26 cellular contexts compared by ENCODE assay signal in genomic region chr17:52201764-52202571, GRCh38. TPM values are rescaled to one million over a fixed set of nuclear protein-coding genes. Genes with fewer than 3 reads are reported as not detected.
"Had no signal": no experiment of that assay in that cellular context is flagged by ENCODE, and none has a peak within 500 bp of the region (broad histone marks: within the 10 kb centered on the region; RNA-seq: fewer than 3 reads in every experiment).

No MANE protein-coding gene starts in this region.

- H3K36me3 Mint-ChIP-seq: activated naive CD4-positive, alpha-beta T cell treated with anti-CD3 and anti-CD28 coated beads, Interleukin-2, amount 50 U/mL, for 24 hours; natural killer cell had no signal

- H3K9me3 Mint-ChIP-seq: activated naive CD4-positive, alpha-beta T cell treated with anti-CD3 and anti-CD28 coated beads, Interleukin-2, amount 50 U/mL, for 24 hours had no signal

- H3K27ac ChIP-seq: ascending aorta, lower lobe of right lung, skin epidermis, stomach, vagina had no signal

- H3K4me1 Mint-ChIP-seq: activated CD4-positive, alpha-beta T cell treated with anti-CD3 and anti-CD28 coated beads, Interleukin-2, amount 10 ng/mL, durations not matched to agents 24 days and 14 days; activated naive CD4-positive, alpha-beta T cell treated with anti-CD3 and anti-CD28 coated beads, Interleukin-2, amount 50 U/mL, for 24 hours; natural killer cell had no signal

- H3K4me1 ChIP-seq: ascending aorta, lower lobe of right lung, stomach, vagina had no signal

- FAIRE-seq: endometrium, keratinocyte had no signal

- H3K4me3 ChIP-seq: ascending aorta, lower lobe of right lung, skin epidermis, stomach, vagina had no signal

- H3K36me3 ChIP-seq: ascending aorta, lower lobe of right lung, stomach, vagina had no signal

- H3K4me3 Mint-ChIP-seq: activated CD4-positive, alpha-beta T cell treated with anti-CD3 and anti-CD28 coated beads, Interleukin-2, amount 10 ng/mL, durations not matched to agents 24 days and 14 days; activated CD8-positive, alpha-beta T cell treated with anti-CD3 and anti-CD28 coated beads, Interleukin-2, amount 10 ng/mL, durations not matched to agents 7 days and 5 days; activated naive CD4-positive, alpha-beta T cell treated with anti-CD3 and anti-CD28 coated beads, Interleukin-2, amount 50 U/mL, for 24 hours; natural killer cell had no signal

- DNase-seq: activated CD4-positive, alpha-beta T cell treated with anti-CD3 and anti-CD28 coated beads, Interleukin-2, amount 10 ng/mL, durations not matched to agents 24 days and 14 days; activated CD8-positive, alpha-beta T cell treated with anti-CD3 and anti-CD28 coated beads, Interleukin-2, amount 10 ng/mL, durations not matched to agents 7 days and 5 days; activated effector memory CD4-positive, alpha-beta T cell treated with Interleukin-2 at 50 U/mL for 16 hours; activated T-cell treated with anti-CD3 and anti-CD28 coated beads, Interleukin-2, amount 50 U/mL, for 48 hours; cerebellar nuclear complex; cortex of kidney; erythroblast; foreskin melanocyte; glutamatergic neuron; hippocampal formation; lower lobe of right lung; natural killer cell; nucleus accumbens; stimulated activated CD4-positive, alpha-beta T cell treated with anti-CD3 and anti-CD28 coated beads, Interleukin-15, amount 100 ng/mL, for 24 hours; stimulated activated CD4-positive, alpha-beta T cell treated with anti-CD3 and anti-CD28 coated beads, Interleukin-2, amount 100 ng/mL, for 48 hours; stomach; T-helper 9 cell; trophoblast cell had no signal

- H3K27me3 ChIP-seq: ascending aorta, stomach, vagina had no signal

- ATAC-seq: activated CD8-positive, alpha-beta T cell treated with anti-CD3 and anti-CD28 coated beads, Interleukin-2, amount 10 ng/mL, durations not matched to agents 7 days and 5 days; lower lobe of right lung; natural killer cell had no signal

- H3K27me3 Mint-ChIP-seq: activated CD4-positive, alpha-beta T cell treated with anti-CD3 and anti-CD28 coated beads, Interleukin-2, amount 10 ng/mL, durations not matched to agents 24 days and 14 days had no signal

- H3K27ac Mint-ChIP-seq: activated CD4-positive, alpha-beta T cell treated with anti-CD3 and anti-CD28 coated beads, Interleukin-2, amount 10 ng/mL, durations not matched to agents 24 days and 14 days; activated CD8-positive, alpha-beta T cell treated with anti-CD3 and anti-CD28 coated beads, Interleukin-2, amount 10 ng/mL, durations not matched to agents 7 days and 5 days; activated naive CD4-positive, alpha-beta T cell treated with anti-CD3 and anti-CD28 coated beads, Interleukin-2, amount 50 U/mL, for 24 hours; natural killer cell had no signal

- H3K9me3 ChIP-seq: ascending aorta, lower lobe of right lung, stomach, vagina had no signal

RNA-seq across cellular contexts. Expression of gene CA10, which starts 43.5 kb away (rescaled TPM):
- total RNA-seq: activated CD4-positive, alpha-beta T cell treated with anti-CD3 and anti-CD28 coated beads, Interleukin-2, amount 10 ng/mL, durations not matched to agents 24 days and 14 days; activated CD8-positive, alpha-beta T cell treated with anti-CD3 and anti-CD28 coated beads, Interleukin-2, amount 10 ng/mL, durations not matched to agents 7 days and 5 days; ascending aorta; lower lobe of right lung; mesenteric fat pad; natural killer cell; renal cortical epithelial cell had no signal
- polyA plus RNA-seq: stomach had no signal
